ENCODE assay signal across 1 cellular context in genomic region chr4:8192748-8193738, GRCh38.
TF ChIP-seq lines count a peak whose summit lies in the region.

No MANE protein-coding gene starts in this region.

TF ChIP-seq in SK-N-SH treated with all-trans-retinoic acid at 6 μM for 48 hours, 23 proteins besides CTCF, POLR2A, EP300 and RAD21 (continued from another document):
- TF ChIP-seq POU6F1 (CRISPR knock-in tag; IDR thresholded peaks at IDR 0.05; ENCODE audit: borderline replicate concordance, low read depth): no peak
